In genomic region chr21:33478182-33478581, GRCh38 we compare ENCODE assay signal across 9 cellular contexts. TPM values are rescaled to one million over a fixed set of nuclear protein-coding genes. Genes with fewer than 3 reads are reported as not detected.
A peak's percentile ranks its signal among the peaks of the same experiment; 100 is the strongest.
DNase-seq lines count a peak whose midpoint lies in the region; ATAC-seq lines count a peak whose summit lies in the region.
"Had no signal": no experiment of that assay in that cellular context is flagged by ENCODE, and none has a peak within 500 bp of the region (broad histone marks: within the 10 kb centered on the region; RNA-seq: fewer than 3 reads in every experiment).

No MANE protein-coding gene starts in this region.

- H3K9ac ChIP-seq in NT2/D1 (ENCODE audit: insufficient read length, low read depth) (peak overlapping the region; percentile 57), neuronal stem cell (ENCODE audit: low read depth, low read length, poor library complexity) (no peak overlapping the region)

- H3K36me3 ChIP-seq in CD4-positive, CD25-positive, alpha-beta regulatory T cell (ENCODE audit: control insufficient read depth, insufficient read depth, low read length): no peaks in the 10 kb centered on the region
- H3K36me3 ChIP-seq in NT2/D1 (ENCODE audit: insufficient read depth, insufficient read length, low read length) (peaks cover 10% of the 10 kb centered on the region), neuronal stem cell (replicated peaks in 1 of 2; ENCODE audit: control insufficient read depth in 2 of 2, insufficient read depth in 2 of 2, low read length in 2 of 2) (peaks cover 0 to 3% of the 10 kb centered on the region in 2 donors)

- no peak overlapping the region for H2AK5ac ChIP-seq in neuronal stem cell (ENCODE audit: low read depth, low read length)

- no peak overlapping the region for H4K8ac ChIP-seq in neuronal stem cell (ENCODE audit: low read depth, low read length)

- no CpG with 5 or more reads among the region's 9 CpGs for WGBS in neuronal stem cell (ENCODE audit: extremely low coverage in 2 of 2, insufficient read length in 2 of 2, insufficient replicate concordance in 1 of 2), 2 donors

- H3K27me3 ChIP-seq in CD4-positive, CD25-positive, alpha-beta regulatory T cell (ENCODE audit: control insufficient read depth, insufficient read depth, low read length): no peaks in the 10 kb centered on the region
- H3K27me3 ChIP-seq in NT2/D1 (ENCODE audit: insufficient read depth, insufficient read length): peaks cover 6% of the 10 kb centered on the region
- no peaks in the 10 kb centered on the region for H3K27me3 ChIP-seq in neuronal stem cell (ENCODE audit: control insufficient read depth in 3 of 3, insufficient read depth in 3 of 3, low read depth in 1 of 3, low read length in 3 of 3)

- H2BK12ac ChIP-seq in neuronal stem cell (ENCODE audit: low read length): no peak overlapping the region

- peak overlapping the region in 2 of 3 donors; percentile 88 to 93 for H3K27ac Mint-ChIP-seq in CD4-positive, CD25-positive, alpha-beta regulatory T cell
- peak overlapping the region; percentile 66 to 74 for H3K27ac Mint-ChIP-seq in effector memory CD8-positive, alpha-beta T cell

- H3K4me3 Mint-ChIP-seq in CD4-positive, CD25-positive, alpha-beta regulatory T cell: peak overlapping the region; percentile 88 to 99 (median 91)
- H3K4me3 Mint-ChIP-seq in effector memory CD8-positive, alpha-beta T cell: peak overlapping the region; percentile 85

- no peak for DNase-seq in CD4-positive, CD25-positive, alpha-beta regulatory T cell
- no peak for DNase-seq in NT2/D1 (ENCODE audit: low read depth, low spot score)
- no peak for DNase-seq in effector memory CD8-positive, alpha-beta T cell
- DNase-seq in neuronal stem cell (ENCODE audit: low spot score): no peak
- no peak for DNase-seq in A172 (ENCODE audit: low spot score)
- no peak for DNase-seq in cerebellar cortex (ENCODE audit: low spot score)
- DNase-seq: NK-92 treated with Interleukin-12 subunit alpha and Interleukin-12 subunit beta, amount 100 ng/mL, for 24 hours had no signal

- H2BK5ac ChIP-seq in neuronal stem cell (ENCODE audit: low read length): no peak overlapping the region

- H3K4me1 Mint-ChIP-seq in CD4-positive, CD25-positive, alpha-beta regulatory T cell: peaks cover 9 to 43% (median 13%) of the 10 kb centered on the region in 4 donors
- peaks cover 14 to 19% of the 10 kb centered on the region in 2 donors for H3K4me1 Mint-ChIP-seq in effector memory CD8-positive, alpha-beta T cell (ENCODE audit: low read depth in 2 of 2)

- peak overlapping the region; percentile 93 for H2AFZ ChIP-seq in neuronal stem cell (ENCODE audit: low read length)

- H3K18ac ChIP-seq in neuronal stem cell (ENCODE audit: low read length): no peak overlapping the region

- H2BK15ac ChIP-seq in neuronal stem cell (ENCODE audit: low read length): no peak overlapping the region

- H3K14ac ChIP-seq in neuronal stem cell (ENCODE audit: low read length): no peak overlapping the region

- H3K4me3 ChIP-seq in CD4-positive, CD25-positive, alpha-beta regulatory T cell (ENCODE audit: low read depth, low read length): peak overlapping the region; percentile 90
- H3K4me3 ChIP-seq in NT2/D1 (ENCODE audit: insufficient read length, low read depth) (peak overlapping the region; percentile 83), neuronal stem cell (ENCODE audit: low read length in 2 of 2) (peak overlapping the region in 1 of 2 donors; percentile 75)

- H3K4ac ChIP-seq in neuronal stem cell (ENCODE audit: low read length): no peak overlapping the region

- no peak overlapping the region for H2BK120ac ChIP-seq in neuronal stem cell (ENCODE audit: low read depth, low read length)

- no peaks in the 10 kb centered on the region for H3K9me3 Mint-ChIP-seq in CD4-positive, CD25-positive, alpha-beta regulatory T cell
- H3K9me3 Mint-ChIP-seq in effector memory CD8-positive, alpha-beta T cell: no peaks in the 10 kb centered on the region

- no peak overlapping the region for H3K27ac ChIP-seq in CD4-positive, CD25-positive, alpha-beta regulatory T cell (ENCODE audit: insufficient read depth, low read length, poor library complexity, severe bottlenecking)
- H3K27ac ChIP-seq in neuronal stem cell (replicated peaks; ENCODE audit: low read length): no peak overlapping the region

- no peak overlapping the region for H4K91ac ChIP-seq in neuronal stem cell (ENCODE audit: low read depth, low read length, poor library complexity)

- H3K27me3 Mint-ChIP-seq in CD4-positive, CD25-positive, alpha-beta regulatory T cell: peaks cover 4% of the 10 kb centered on the region
- no peaks in the 10 kb centered on the region for H3K27me3 Mint-ChIP-seq in effector memory CD8-positive, alpha-beta T cell

- no peaks in the 10 kb centered on the region for H3K9me3 ChIP-seq in CD4-positive, CD25-positive, alpha-beta regulatory T cell (ENCODE audit: control insufficient read depth in 2 of 2, low read length in 2 of 2)
- H3K9me3 ChIP-seq in NT2/D1 (ENCODE audit: insufficient read depth, low read length) (peaks cover 4% of the 10 kb centered on the region; the same call in 1 of the 2 replicates), neuronal stem cell (replicated peaks in 1 of 2; ENCODE audit: control insufficient read depth in 2 of 2, insufficient read depth in 1 of 2, low read depth in 1 of 2, low read length in 2 of 2) (peaks cover 0 to 5% of the 10 kb centered on the region in 2 donors)

- H3K4me2 ChIP-seq in neuronal stem cell (ENCODE audit: insufficient read depth, low read length, poor library complexity, severe bottlenecking): peak overlapping the region; percentile 97

- H3K4me1 ChIP-seq in CD4-positive, CD25-positive, alpha-beta regulatory T cell (ENCODE audit: control insufficient read depth, insufficient read depth, low read length, poor library complexity, severe bottlenecking): peaks cover 16% of the 10 kb centered on the region
- peaks cover 4% of the 10 kb centered on the region for H3K4me1 ChIP-seq in NT2/D1 (ENCODE audit: insufficient read depth, insufficient read length)
- H3K4me1 ChIP-seq in neuronal stem cell (ENCODE audit: control insufficient read depth in 2 of 2, insufficient read depth in 1 of 2, low read depth in 1 of 2, low read length in 2 of 2): peaks cover 0 to 6% of the 10 kb centered on the region in 2 donors

- H3K23ac ChIP-seq in neuronal stem cell (ENCODE audit: low read depth, low read length, poor library complexity): no peak overlapping the region

- peaks cover 8% of the 10 kb centered on the region for H3K36me3 Mint-ChIP-seq in CD4-positive, CD25-positive, alpha-beta regulatory T cell
- H3K36me3 Mint-ChIP-seq in effector memory CD8-positive, alpha-beta T cell (ENCODE audit: insufficient read depth): peaks cover 3% of the 10 kb centered on the region

- peaks cover 5% of the 10 kb centered on the region for H3K79me1 ChIP-seq in neuronal stem cell (ENCODE audit: low read depth, low read length)

- ATAC-seq in CD4-positive, CD25-positive, alpha-beta regulatory T cell (ENCODE audit: low read depth in 2 of 2): no peak
- no peak for ATAC-seq in effector memory CD8-positive, alpha-beta T cell (replicated peaks)
- ATAC-seq in GM18868 (IDR thresholded peaks at IDR 0.05; ENCODE audit: unreplicated experiment) (no peak), HG03342 (IDR thresholded peaks at IDR 0.05; ENCODE audit: unreplicated experiment) (no peak)

RNA-seq across cellular contexts. Expression of gene TMEM50B, which starts 1.6 kb away (rescaled TPM):
- total RNA-seq in CD4-positive, CD25-positive, alpha-beta regulatory T cell: 84.2 TPM
- polyA plus RNA-seq in CD4-positive, CD25-positive, alpha-beta regulatory T cell: 10 to 100 TPM; 60.1 to 63.2 (median 61.6) TPM
- polyA plus RNA-seq in neuronal stem cell (2013, experiment 1 of 2): 10.9 TPM
- polyA plus RNA-seq in neuronal stem cell (2013, experiment 2 of 2): 10.7 TPM
- total RNA-seq in A172 (2014; rRNA removed; shearing (Covaris generic)): 70.6 and 84.3 TPM in 2 replicates

RNA-seq across cellular contexts. Expression of gene DNAJC28, which starts 13.3 kb away (rescaled TPM):
- total RNA-seq in CD4-positive, CD25-positive, alpha-beta regulatory T cell: 0.17 TPM
- polyA plus RNA-seq in CD4-positive, CD25-positive, alpha-beta regulatory T cell: under 1 TPM; 0.33 to 0.78 (median 0.73) TPM
- polyA plus RNA-seq in neuronal stem cell (2013, experiment 1 of 2): 2.7 TPM
- polyA plus RNA-seq in neuronal stem cell (2013, experiment 2 of 2): 3.0 TPM
- total RNA-seq in A172 (2014; rRNA removed; shearing (Covaris generic)): 1.4 and 1.6 TPM in 2 replicates
